23 cellular contexts compared by ENCODE assay signal in the genomic region with DNA sequence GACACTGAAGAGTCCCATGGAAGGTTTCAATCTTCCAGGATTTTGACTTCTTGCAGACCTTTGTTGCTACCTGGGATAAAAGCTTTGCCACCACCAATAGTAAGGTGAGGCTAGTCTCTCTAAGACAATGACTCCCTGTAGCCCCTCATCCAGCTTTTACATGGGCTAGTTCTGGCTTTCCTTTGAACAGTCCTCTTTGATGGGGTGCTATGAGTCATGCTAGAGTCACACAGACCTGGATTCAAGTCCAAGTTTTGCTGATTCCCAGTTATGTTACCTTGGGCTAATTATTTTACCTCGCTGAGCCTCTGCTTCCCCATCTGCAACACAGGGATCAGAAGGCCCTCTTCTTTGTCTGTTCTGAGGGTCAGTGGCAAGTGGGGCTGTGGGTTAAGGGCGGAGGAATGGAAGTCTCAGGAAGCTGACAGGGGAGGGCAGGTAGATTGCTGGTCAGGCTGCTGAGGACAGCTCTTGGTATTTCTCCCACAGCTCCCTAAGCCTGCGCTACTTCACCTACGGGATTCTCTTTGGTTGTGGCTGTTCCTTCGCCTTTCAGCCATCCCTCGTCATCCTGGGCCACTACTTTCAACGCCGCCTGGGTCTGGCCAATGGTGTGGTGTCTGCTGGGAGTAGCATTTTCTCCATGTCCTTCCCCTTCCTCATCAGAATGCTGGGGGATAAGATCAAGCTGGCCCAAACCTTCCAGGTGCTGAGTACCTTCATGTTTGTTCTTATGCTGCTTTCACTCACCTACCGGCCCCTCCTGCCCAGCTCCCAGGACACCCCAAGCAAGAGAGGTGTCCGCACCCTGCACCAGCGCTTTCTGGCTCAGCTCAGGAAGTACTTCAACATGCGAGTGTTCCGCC.
DNase-seq lines count a peak whose midpoint lies in the region; ATAC-seq and TF ChIP-seq lines count a peak whose summit lies in the region.
"Had no signal": no experiment of that assay in that cellular context is flagged by ENCODE, and none has a peak within 500 bp of the region (broad histone marks: within the 10 kb centered on the region; RNA-seq: fewer than 3 reads in every experiment).

No MANE protein-coding gene starts in this region.

- no peak overlapping the region; the same call in 1 of the 2 replicates for H3K18ac ChIP-seq in IMR-90 (ENCODE audit: low read depth, low read length)

- in situ Hi-C loops in GM23248 (cut with MboI), result no loop called here
- in situ Hi-C loops in IMR-90 (cut with MboI; ENCODE audit: low sequenced_read_pairs), result no loop called here

- H3K4ac ChIP-seq in IMR-90 (ENCODE audit: low read depth, low read length), result no peak overlapping the region

- H3K27ac ChIP-seq in GM23248 (no peak overlapping the region), IMR-90 (ENCODE audit: insufficient read depth, low read length) (no peak overlapping the region), RWPE1 (no peak overlapping the region), foreskin keratinocyte (no peak overlapping the region), prostate gland (no peak overlapping the region)
- H3K27ac ChIP-seq: C4-2B had no signal

- no peak for ATAC-seq in IMR-90 (ENCODE audit: low read depth)
- peak; percentile 68 for ATAC-seq in foreskin keratinocyte
- ATAC-seq in HG03432 (IDR thresholded peaks at IDR 0.05; ENCODE audit: unreplicated experiment), result no peak
- ATAC-seq: CD8-positive, alpha-beta T cell; GM12878; GM23338; Panc1; SK-N-SH treated with all-trans-retinoic acid at 6 μM for 48 hours had no signal

- WGBS in GM23248 (ENCODE audit: low coverage in 1 of 2, low lambda C conversion rate in 2 of 2, missing lambda C conversion rate in 2 of 2), 2 experiments, result 98 to 99% methylated on average over 11 of the region's 13 CpGs
- WGBS in IMR-90 (ENCODE audit: extremely low coverage in 2 of 2, insufficient read length in 1 of 2), 2 experiments, result 100% methylated on average over 2 of the region's 13 CpGs; no CpG with 5 or more reads in 1 of the 2 experiments
- 94% methylated on average over 8 of the region's 13 CpGs for WGBS in prostate gland

- TF ChIP-seq POLR2A in IMR-90 (IDR thresholded peaks at IDR 0.05; ENCODE audit: low read depth, low read length) (no peak), prostate gland (IDR thresholded peaks at IDR 0.05) (no peak)

- H2AK9ac ChIP-seq in IMR-90 (replicated peaks; ENCODE audit: low read depth, low read length, poor library complexity), result no peak overlapping the region

- H3K9me3 ChIP-seq in GM23248 (ENCODE audit: low read depth) (no peaks in the 10 kb centered on the region), IMR-90 (ENCODE audit: control insufficient read depth, insufficient read depth, low read length) (no peaks in the 10 kb centered on the region), prostate gland (no peaks in the 10 kb centered on the region)
- H3K9me3 ChIP-seq: Caco-2, HAP-1 had no signal

- CTCF ChIA-PET in IMR-90 (lab: Yijun Ruan, JAX) (no interaction called here), RWPE1 (lab: Yijun Ruan, JAX) (no interaction called here)

- DNase-seq in GM23248 (peak; percentile 26), IMR-90 (peak; percentile 6), RWPE1 (ENCODE audit: low spot score) (peak; percentile 5), foreskin keratinocyte (no peak), prostate gland (ENCODE audit: low spot score) (no peak), posterior vena cava (ENCODE audit: low spot score) (no peak)
- no peak for DNase-seq in stimulated activated CD4-positive, alpha-beta T cell treated with anti-CD3 and anti-CD28 coated beads, Interleukin-2, amount 100 ng/mL, for 24 hours
- DNase-seq: Caco-2; CD8-positive, alpha-beta T cell; GDM1; KBM-7; NCI-H1048; NCI-H1417; NCI-H1694; NCI-H2029 treated with DMSO at 0.1 percent for 48 hours; NCI-H69 had no signal

- no peak overlapping the region for H4K91ac ChIP-seq in IMR-90 (ENCODE audit: insufficient read depth, low read depth, low read length)

- no peak overlapping the region for H3K14ac ChIP-seq in IMR-90 (replicated peaks; ENCODE audit: low read depth, low read length)

- H3K9me2 ChIP-seq in GM23248 (ENCODE audit: insufficient read depth), result no peaks in the 10 kb centered on the region

- H3K79me2 ChIP-seq in GM23248 (ENCODE audit: insufficient read depth), result no peaks in the 10 kb centered on the region

- H3K56ac ChIP-seq in IMR-90 (ENCODE audit: extremely low read depth, insufficient read depth, low read length), result no peak overlapping the region

- BruUV-seq in IMR-90 (replicated peaks; lab: Mats Ljungman, UMichigan), result no TSS peak

- intact Hi-C loops in IMR-90 (cut with micrococcal nuclease) (loop anchor here (5.0 kb wide), 1 partner anchor 102 kb away; the partner anchor contains the start of gene SLC16A2), prostate gland (cut with DNase I) (no loop called here), posterior vena cava (cut with DNase I) (no loop called here)

- H3K4me1 ChIP-seq in GM23248 (ENCODE audit: insufficient read depth) (peaks cover 27% of the 10 kb centered on the region), IMR-90 (ENCODE audit: control insufficient read depth, insufficient read depth, low read length) (peaks cover 9% of the 10 kb centered on the region), foreskin keratinocyte (no peaks in the 10 kb centered on the region), prostate gland (replicated peaks) (no peaks in the 10 kb centered on the region)
- H3K4me1 ChIP-seq: Caco-2, HAP-1 had no signal

- no peak overlapping the region for H4K8ac ChIP-seq in IMR-90 (ENCODE audit: low read depth in 2 of 2, low read length in 2 of 2)

- H3K4me3 ChIP-seq in GM23248, result no peak overlapping the region
- no peak overlapping the region for H3K4me3 ChIP-seq in IMR-90 (ENCODE audit: insufficient read depth, low read depth, low read length)
- H3K4me3 ChIP-seq in prostate gland, result no peak overlapping the region
- H3K4me3 ChIP-seq: GM12878, GM23338, HAP-1 had no signal

- no peaks in the 10 kb centered on the region for H4K20me1 ChIP-seq in GM23248 (ENCODE audit: insufficient read depth)
- H4K20me1 ChIP-seq in IMR-90 (ENCODE audit: insufficient read depth, low read length), result no peaks in the 10 kb centered on the region

- no peak overlapping the region for H2BK5ac ChIP-seq in IMR-90 (ENCODE audit: low read depth, low read length, poor library complexity, severe bottlenecking)

- POLR2A ChIA-PET in IMR-90 (lab: Charles Lee; ENCODE audit: unreplicated experiment) (no interaction called here), RWPE1 (lab: Yijun Ruan, JAX; ENCODE audit: low non-redundant PET) (no interaction called here)

- peaks cover 11% of the 10 kb centered on the region for H3F3A ChIP-seq in GM23248 (ENCODE audit: insufficient read depth)

- no peak overlapping the region for H3K4me2 ChIP-seq in GM23248 (ENCODE audit: unreplicated experiment)
- H3K4me2 ChIP-seq in IMR-90 (ENCODE audit: low read depth, low read length), result no peak overlapping the region
- H3K4me2 ChIP-seq: GM23338 had no signal

- H2BK120ac ChIP-seq in IMR-90 (ENCODE audit: low read depth, low read length), result no peak overlapping the region

- no peak overlapping the region for H2BK20ac ChIP-seq in IMR-90 (ENCODE audit: low read depth, low read length)

- H3K79me1 ChIP-seq in IMR-90 (ENCODE audit: low read depth in 1 of 2, low read length in 2 of 2), result no peaks in the 10 kb centered on the region

- peaks cover 5% of the 10 kb centered on the region; the same call in 1 of the 2 replicates for H3K9me1 ChIP-seq in IMR-90 (ENCODE audit: insufficient read depth, low read length)

- dilution Hi-C loops in IMR-90 (cut with HindIII; ENCODE audit: low sequenced_read_pairs, unreplicated experiment), result no loop called here

- H3K23ac ChIP-seq in IMR-90 (ENCODE audit: low read depth, low read length), result no peak overlapping the region

- no peak overlapping the region for H2AK5ac ChIP-seq in IMR-90 (ENCODE audit: low read depth, low read length)

- no peak for TF ChIP-seq RAD21 in IMR-90 (IDR thresholded peaks at IDR 0.05; ENCODE audit: low read length)

- H3K36me3 ChIP-seq in GM23248 (ENCODE audit: low read depth) (no peaks in the 10 kb centered on the region), IMR-90 (ENCODE audit: control insufficient read depth, insufficient read depth, low read length) (no peaks in the 10 kb centered on the region), prostate gland (no peaks in the 10 kb centered on the region)
- H3K36me3 ChIP-seq: HAP-1 had no signal

- H4K5ac ChIP-seq in IMR-90 (ENCODE audit: low read depth, low read length), result no peak overlapping the region

- H2AFZ ChIP-seq in GM23248 (no peak overlapping the region), IMR-90 (replicated peaks; ENCODE audit: low read length, poor library complexity) (no peak overlapping the region)
- H2AFZ ChIP-seq: GM23338 had no signal

- H2BK15ac ChIP-seq in IMR-90 (ENCODE audit: low read depth, low read length), result no peak overlapping the region

- H3K27me3 ChIP-seq in GM23248 (replicated peaks; ENCODE audit: insufficient read depth) (no peaks in the 10 kb centered on the region), IMR-90 (ENCODE audit: control insufficient read depth, insufficient read depth, low read length) (peaks cover 2% of the 10 kb centered on the region; the same call in 1 of the 2 replicates), foreskin keratinocyte (no peaks in the 10 kb centered on the region), prostate gland (replicated peaks; ENCODE audit: insufficient read depth) (no peaks in the 10 kb centered on the region)

- H3K9ac ChIP-seq in GM23248 (no peak overlapping the region), IMR-90 (ENCODE audit: low read depth, low read length) (no peak overlapping the region)

- TF ChIP-seq CTCF in IMR-90 (conservative IDR thresholded peaks at IDR 0.05; ENCODE audit: low read depth, low read length) (no peak), RWPE1 (conservative IDR thresholded peaks at IDR 0.05; ENCODE audit: low read depth) (no peak), foreskin keratinocyte (conservative IDR thresholded peaks at IDR 0.05) (no peak), prostate gland (IDR thresholded peaks at IDR 0.05) (no peak)

TF ChIP-seq in IMR-90, 13 proteins besides CTCF, POLR2A, EP300 and RAD21 (continues in another document):
- no peak for TF ChIP-seq MAFK (IDR thresholded peaks at IDR 0.05; ENCODE audit: low read depth, low read length)
- no peak for TF ChIP-seq MAZ (IDR thresholded peaks at IDR 0.05; ENCODE audit: borderline replicate concordance, low read depth, low read length)
- TF ChIP-seq, protein P1, sequence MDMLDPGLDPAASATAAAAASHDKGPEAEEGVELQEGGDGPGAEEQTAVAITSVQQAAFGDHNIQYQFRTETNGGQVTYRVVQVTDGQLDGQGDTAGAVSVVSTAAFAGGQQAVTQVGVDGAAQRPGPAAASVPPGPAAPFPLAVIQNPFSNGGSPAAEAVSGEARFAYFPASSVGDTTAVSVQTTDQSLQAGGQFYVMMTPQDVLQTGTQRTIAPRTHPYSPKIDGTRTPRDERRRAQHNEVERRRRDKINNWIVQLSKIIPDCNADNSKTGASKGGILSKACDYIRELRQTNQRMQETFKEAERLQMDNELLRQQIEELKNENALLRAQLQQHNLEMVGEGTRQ (IDR thresholded peaks at IDR 0.05; ENCODE audit: low read depth, low read length), result no peak
- TF ChIP-seq SMC3 (IDR thresholded peaks at IDR 0.05; ENCODE audit: low read depth, low read length), result no peak

Comparison
In these comparisons a context has a peak if more than half of its experiments do, and no peak if none do; other contexts are left out.
1. DNase-seq: peak in GM23248 (single experiment), IMR-90 (single experiment) and RWPE1 (single experiment); none in foreskin keratinocyte (0 of 2), prostate gland (single experiment), stimulated activated CD4-positive, alpha-beta T cell treated with anti-CD3 and anti-CD28 coated beads, Interleukin-2, amount 100 ng/mL, for 24 hours (0 of 2) and posterior vena cava (single experiment).